ENCODE assay signal across 30 cellular contexts in the genomic region with DNA sequence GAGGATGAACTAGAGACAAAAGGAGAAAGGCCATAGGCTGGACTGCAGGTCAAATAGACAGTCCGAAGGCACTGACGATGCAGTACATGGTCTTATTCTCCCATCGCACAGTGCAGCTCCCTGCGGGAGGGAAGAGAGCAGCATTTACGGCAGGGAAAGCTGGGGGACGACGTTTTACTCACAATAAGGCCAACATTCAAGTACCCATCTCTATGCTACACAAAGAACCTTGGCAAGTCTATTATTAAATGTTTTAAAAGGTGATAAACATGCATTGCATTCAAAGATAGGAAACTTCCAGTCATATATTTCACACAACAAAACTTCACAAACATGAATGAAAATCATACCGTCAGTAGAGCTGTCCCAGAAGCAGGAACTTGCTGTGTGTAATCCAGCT. TPM values are rescaled to one million over a fixed set of nuclear protein-coding genes. Genes with fewer than 3 reads are reported as not detected.
A peak's percentile ranks its signal among the peaks of the same experiment; 100 is the strongest.
DNase-seq lines count a peak whose midpoint lies in the region; ATAC-seq, FAIRE-seq and TF ChIP-seq lines count a peak whose summit lies in the region.
"Had no signal": no experiment of that assay in that cellular context is flagged by ENCODE, and none has a peak within 500 bp of the region (broad histone marks: within the 10 kb centered on the region; RNA-seq: fewer than 3 reads in every experiment).

No MANE protein-coding gene starts in this region.

- peak; percentile 20 for DNase-seq in activated T-cell treated with anti-CD3 and anti-CD28 coated beads, Interleukin-2, amount 50 U/mL, for 24 hours
- DNase-seq in activated T-cell treated with anti-CD3 and anti-CD28 coated beads for 4 hours (no peak), Caco-2 (no peak), K562 (ENCODE audit: extremely low read depth in 1 of 4, low spot score in 3 of 4) (no peak), natural killer cell (no peak), mucosa of gallbladder (ENCODE audit: low spot score) (no peak), NCI-H510A treated with DMSO at 0.1 percent for 48 hours (lab: John Stamatoyannopoulos, UW) (no peak)
- DNase-seq: activated T-cell treated with anti-CD3 and anti-CD28 coated beads, Interleukin-2, amount 50 U/mL, for 1 hour; cerebellar nuclear complex; DMS79; IMR-90; left lung; mesendoderm; naive B cell; NCI-H1092; NCI-H187; NCI-H2171; NCI-H524 treated with DMSO at 0.1 percent for 48 hours; PC-9; retina; Right ventricle myocardium superior; small intestine; stimulated activated CD4-positive, alpha-beta T cell treated with anti-CD3 and anti-CD28 coated beads, Interleukin-1b, Interleukin-23, amount 100 ng/mL, for 48 hours; T-helper 9 cell; transverse colon had no signal

- no peak overlapping the region for H3K9ac ChIP-seq in K562 (ENCODE audit: insufficient read depth in 1 of 2, low read depth in 2 of 2, low read length in 2 of 2)

- no peak for FAIRE-seq in K562 (lab: Jason Lieb, UNC)
- FAIRE-seq: A549, GM19239, small intestine had no signal

- H3K4me2 ChIP-seq in K562 (ENCODE audit: insufficient read depth, low read length), result no peak overlapping the region
- H3K4me2 ChIP-seq: A549, PC-9 had no signal

- H3K9me3 Mint-ChIP-seq in activated T-cell treated with anti-CD3 and anti-CD28 coated beads, Interleukin-2, amount 50 U/mL, for 24 hours, result no peaks in the 10 kb centered on the region
- H3K9me3 Mint-ChIP-seq in Caco-2 (ENCODE audit: unreplicated experiment), result no peaks in the 10 kb centered on the region
- H3K9me3 Mint-ChIP-seq in natural killer cell, result no peaks in the 10 kb centered on the region
- H3K9me3 Mint-ChIP-seq: naive B cell had no signal

- BruUV-seq in Caco-2 (replicated peaks; lab: Mats Ljungman, UMichigan) (no TSS peak), K562 (replicated peaks; lab: Mats Ljungman, UMichigan) (TSS peak; percentile 13)

- H3K27ac Mint-ChIP-seq in activated T-cell treated with anti-CD3 and anti-CD28 coated beads, Interleukin-2, amount 50 U/mL, for 24 hours, result peak overlapping the region; percentile 87
- H3K27ac Mint-ChIP-seq in Caco-2 (ENCODE audit: unreplicated experiment) (peak overlapping the region; percentile 37), natural killer cell (peak overlapping the region; percentile 80 to 91)

- no peaks in the 10 kb centered on the region for H3K27me3 ChIP-seq in Caco-2 (replicated peaks; ENCODE audit: control insufficient read depth, insufficient read depth, low read length)
- no peaks in the 10 kb centered on the region for H3K27me3 ChIP-seq in K562 (ENCODE audit: control insufficient read depth in 2 of 2, insufficient read depth in 2 of 2, low read length in 2 of 2)
- H3K27me3 ChIP-seq: left lung, ovary, transverse colon had no signal

- H3K36me3 Mint-ChIP-seq in activated T-cell treated with anti-CD3 and anti-CD28 coated beads, Interleukin-2, amount 50 U/mL, for 24 hours (ENCODE audit: low read depth), result peaks cover 93% of the 10 kb centered on the region
- peaks cover 51% of the 10 kb centered on the region for H3K36me3 Mint-ChIP-seq in Caco-2 (ENCODE audit: insufficient read depth, unreplicated experiment)
- H3K36me3 Mint-ChIP-seq in natural killer cell, result peaks cover 27% of the 10 kb centered on the region

- peaks cover 17% of the 10 kb centered on the region; the same call in 2 of the 3 replicates for H3K79me2 ChIP-seq in K562 (ENCODE audit: control insufficient read depth, insufficient read depth, low read length)

- in situ Hi-C loops in K562 (cut with MboI), result no loop called here

- intact Hi-C loops in Caco-2 (cut with micrococcal nuclease; ENCODE audit: unreplicated experiment) (no loop called here), K562 (cut with micrococcal nuclease) (no loop called here), natural killer cell (cut with micrococcal nuclease) (no loop called here)

- H3K9me1 ChIP-seq in K562 (ENCODE audit: control insufficient read depth, insufficient read depth, low read length), result no peaks in the 10 kb centered on the region

- WGBS in K562 (ENCODE audit: insufficient coverage, low coverage, missing lambda C conversion rate), result 92% methylated on average over 8 of the region's 8 CpGs

- no peak overlapping the region for H2AFZ ChIP-seq in K562 (ENCODE audit: low read depth, low read length)
- H2AFZ ChIP-seq: PC-9 had no signal

- H3K4me1 ChIP-seq in Caco-2 (no peaks in the 10 kb centered on the region), K562 (replicated peaks in 1 of 2; ENCODE audit: control insufficient read depth in 2 of 2, insufficient read depth in 2 of 2, low read length in 2 of 2) (peaks cover 4 to 13% of the 10 kb centered on the region in 2 experiments; a peak in 4 of 5 replicates)

- H4K20me1 ChIP-seq in K562 (replicated peaks; ENCODE audit: control insufficient read depth, insufficient read depth, low read length), result peaks cover 17% of the 10 kb centered on the region

- no peak overlapping the region for H3K27ac ChIP-seq in K562 (ENCODE audit: extremely low read depth, low read depth, low read length)
- H3K27ac ChIP-seq: A549, left lung, ovary, PC-9, transverse colon, VCaP had no signal

- no peak for TF ChIP-seq RAD21 in K562 (CRISPR knock-in tag; conservative IDR thresholded peaks at IDR 0.05 in 1 of 2, IDR thresholded peaks at IDR 0.05 in 1 of 2)

- CTCF ChIA-PET in Caco-2 (lab: Charles Lee), result no interaction called here
- CTCF ChIA-PET in K562 (lab: Yijun Ruan, JAX; ENCODE audit: low intra/inter-chr PET ratio), result no interaction called here

- H3K9me3 ChIP-seq in Caco-2, result no peaks in the 10 kb centered on the region
- H3K9me3 ChIP-seq in K562 (replicated peaks; ENCODE audit: control insufficient read depth, insufficient read depth, low read depth, low read length), result no peaks in the 10 kb centered on the region
- H3K9me3 ChIP-seq: A549, left lung, ovary, transverse colon had no signal

- H3K4me3 Mint-ChIP-seq in activated T-cell treated with anti-CD3 and anti-CD28 coated beads, Interleukin-2, amount 50 U/mL, for 24 hours, result no peak overlapping the region
- no peak overlapping the region for H3K4me3 Mint-ChIP-seq in Caco-2 (ENCODE audit: unreplicated experiment)
- H3K4me3 Mint-ChIP-seq in natural killer cell, result no peak overlapping the region
- H3K4me3 Mint-ChIP-seq: naive B cell had no signal

- no peaks in the 10 kb centered on the region; the same call in 1 of the 2 replicates for H3K36me3 ChIP-seq in Caco-2 (ENCODE audit: control insufficient read depth, insufficient read depth, low read length)
- H3K36me3 ChIP-seq in K562 (ENCODE audit: control insufficient read depth, insufficient read depth, low read length), result peaks cover 71% of the 10 kb centered on the region
- H3K36me3 ChIP-seq: ovary had no signal

- no peak; the same call in 1 of the 2 replicates for TF ChIP-seq POLR2A in K562 (conservative IDR thresholded peaks at IDR 0.05)

- no peak for ATAC-seq in K562
- no peak for ATAC-seq in natural killer cell
- no peak for ATAC-seq in HG02623 (IDR thresholded peaks at IDR 0.05; ENCODE audit: unreplicated experiment)
- ATAC-seq: A549, left lung had no signal

- TF ChIP-seq CTCF in Caco-2 (IDR thresholded peaks at IDR 0.05; ENCODE audit: insufficient read depth in 1 of 2, low read depth in 1 of 2, low read length in 1 of 2, severe bottlenecking in 1 of 2, unreplicated experiment in 1 of 2) (no peak), K562 (IDR thresholded peaks at IDR 0.05 in 2 of 3, conservative IDR thresholded peaks at IDR 0.05 in 1 of 3; ENCODE audit: insufficient read depth in 2 of 3, low read depth in 1 of 3, low read length in 3 of 3) (no peak), natural killer cell (IDR thresholded peaks at IDR 0.05) (no peak)

- POLR2A ChIA-PET in Caco-2 (lab: Charles Lee), result no interaction called here
- POLR2A ChIA-PET in K562 (lab: Yijun Ruan, JAX), result interaction anchor here (1.6 kb wide), 1 partner anchor 13 kb away, joined by 4 read pairs; no protein-coding TSS in a partner anchor

- H3K4me1 Mint-ChIP-seq in activated T-cell treated with anti-CD3 and anti-CD28 coated beads, Interleukin-2, amount 50 U/mL, for 24 hours (ENCODE audit: low read depth), result peaks cover 77% of the 10 kb centered on the region
- H3K4me1 Mint-ChIP-seq in Caco-2 (ENCODE audit: low read depth, unreplicated experiment), result peaks cover 10% of the 10 kb centered on the region
- peaks cover 63 to 69% of the 10 kb centered on the region in 2 donors for H3K4me1 Mint-ChIP-seq in natural killer cell

- no peak overlapping the region for H3K4me3 ChIP-seq in Caco-2 (ENCODE audit: low read depth, low read length)
- H3K4me3 ChIP-seq in K562, result no peak overlapping the region
- H3K4me3 ChIP-seq: A549, left lung, ovary, PC-9, transverse colon had no signal

- no peaks in the 10 kb centered on the region for H3K27me3 Mint-ChIP-seq in activated T-cell treated with anti-CD3 and anti-CD28 coated beads, Interleukin-2, amount 50 U/mL, for 24 hours
- no peaks in the 10 kb centered on the region for H3K27me3 Mint-ChIP-seq in Caco-2 (ENCODE audit: insufficient read depth, unreplicated experiment)
- no peaks in the 10 kb centered on the region for H3K27me3 Mint-ChIP-seq in natural killer cell (ENCODE audit: low read depth in 2 of 2)
- H3K27me3 Mint-ChIP-seq: naive B cell had no signal

- no peak for TF ChIP-seq EP300 in K562 (IDR thresholded peaks at IDR 0.05; ENCODE audit: low read length)

RNA-seq across cellular contexts. Expression of a gene that starts 7.8 kb away (rescaled TPM):
- 95.6 and 96.6 TPM in 2 replicates for total RNA-seq in Caco-2 (2022)
- 58.0 and 71.5 TPM in 2 replicates for total RNA-seq in K562 (2011; cell fraction: chromatin; rRNA removed; ENCODE audit: low replicate concordance)
- total RNA-seq in K562 (2011; cell fraction: nucleolus; rRNA removed), result 42.2 and 43.2 TPM in 2 replicates
- total RNA-seq in K562 (2011; cell fraction: nucleoplasm; rRNA removed), result 65.8 and 91.8 TPM in 2 replicates
- 42.2 and 50.0 TPM in 2 replicates for total RNA-seq in K562 (2014; rRNA removed)
- total RNA-seq in K562 (2014; rRNA removed; fragmentation: Illumina TruSeq; extraction: Trizol), result 70.3 and 75.7 TPM in 2 replicates
- total RNA-seq in K562 (2015; rRNA removed; fragmentation: Illumina TruSeq; extraction: Trizol), result 52.8 and 57.3 TPM in 2 replicates
- 98.5 and 103 TPM in 2 replicates for total RNA-seq in K562 (2021)
- polyA plus RNA-seq in K562 (2011; rRNA removed), result 324 and 368 TPM in 2 replicates
- 189 and 261 TPM in 2 replicates for polyA plus RNA-seq in K562 (2011; cell fraction: cytosol; rRNA removed)
- 136 and 203 TPM in 2 replicates for polyA plus RNA-seq in K562 (2011; cell fraction: nucleus; rRNA removed)
- 107 and 174 TPM in 2 replicates for polyA plus RNA-seq in K562 (2012)
- polyA plus RNA-seq in K562 (2014; fragmentation: Illumina TruSeq; extraction: Trizol), result 130 TPM in 2 replicates
- 100 to 1,000 TPM; 489 to 583 TPM for polyA plus RNA-seq in K562 (2014; fragmentation: Nextera tagmentation; extraction: Ambion mirVana)
- polyA plus RNA-seq in K562 (2014; rRNA removed), result 127 and 142 TPM in 2 replicates
- 150 and 163 TPM in 2 replicates for polyA minus RNA-seq in K562 (2011; rRNA and poly(A)+ RNA removed)
- polyA minus RNA-seq in K562 (2011; cell fraction: cytosol; rRNA and poly(A)+ RNA removed), result 30.3 and 31.2 TPM in 2 replicates
- 17.0 and 23.3 TPM in 2 replicates for polyA minus RNA-seq in K562 (2011; cell fraction: nucleus; rRNA and poly(A)+ RNA removed)
- total RNA-seq in natural killer cell, result 100 to 1,000 TPM in 1 of 3 donors, 10 to 100 TPM in 2; 85.7 to 106 (median 86.8) TPM
- total RNA-seq in mucosa of gallbladder, result 155 TPM

RNA-seq across cellular contexts. Expression of a gene that starts 13.1 kb away (rescaled TPM):
- 0.86 and 1.1 TPM in 2 replicates for total RNA-seq in Caco-2 (2022)
- total RNA-seq in K562 (2011; cell fraction: chromatin; rRNA removed; ENCODE audit: low replicate concordance), result 0.62 and 0.69 TPM in 2 replicates
- total RNA-seq in K562 (2011; cell fraction: nucleolus; rRNA removed), result 0.13 and 0.50 TPM in 2 replicates
- total RNA-seq in K562 (2011; cell fraction: nucleoplasm; rRNA removed), result 0.15 and 0.38 TPM in 2 replicates
- total RNA-seq in K562 (2014; rRNA removed), result 0.05 and 0.61 TPM in 2 replicates
- total RNA-seq in K562 (2014; rRNA removed; fragmentation: Illumina TruSeq; extraction: Trizol), result 0.16 and 0.25 TPM in 2 replicates
- 0.11 and 0.18 TPM in 2 replicates for total RNA-seq in K562 (2015; rRNA removed; fragmentation: Illumina TruSeq; extraction: Trizol)
- total RNA-seq in K562 (2021), result 0.11 and 0.35 TPM in 2 replicates
- polyA plus RNA-seq in K562 (2011; rRNA removed), result 0.12 and 0.46 TPM in 2 replicates
- 0.22 and 0.39 TPM in 2 replicates for polyA plus RNA-seq in K562 (2011; cell fraction: cytosol; rRNA removed)
- 0.24 and 0.38 TPM in 2 replicates for polyA plus RNA-seq in K562 (2011; cell fraction: nucleus; rRNA removed)
- polyA plus RNA-seq in K562 (2012), result 0.17 and 0.35 TPM in 2 replicates
- 0.16 and 0.17 TPM in 2 replicates for polyA plus RNA-seq in K562 (2014; fragmentation: Illumina TruSeq; extraction: Trizol)
- under 1 TPM in 1 of 2 experiments, not detected in 1; 0.06 TPM for polyA plus RNA-seq in K562 (2014; fragmentation: Nextera tagmentation; extraction: Ambion mirVana)
- polyA plus RNA-seq in K562 (2014; rRNA removed), result 0.04 TPM in 2 replicates
- 0.21 and 0.39 TPM in 2 replicates for polyA minus RNA-seq in K562 (2011; rRNA and poly(A)+ RNA removed)
- polyA minus RNA-seq in K562 (2011; cell fraction: cytosol; rRNA and poly(A)+ RNA removed), result not detected in 2 replicates
- 0.13 and 0.33 TPM in 2 replicates for polyA minus RNA-seq in K562 (2011; cell fraction: nucleus; rRNA and poly(A)+ RNA removed)
- total RNA-seq in natural killer cell, result 100 to 1,000 TPM in 1 of 3 donors, 10 to 100 TPM in 2; 84.1 to 143 (median 89.0) TPM
- total RNA-seq in mucosa of gallbladder, result 4.1 TPM

Comparison
In these comparisons a context has a peak if more than half of its experiments do, and no peak if none do; other contexts are left out.
1. H3K27ac Mint-ChIP-seq: peak in every context shown above with its lines; median percentile 87 in activated T-cell treated with anti-CD3 and anti-CD28 coated beads, Interleukin-2, amount 50 U/mL, for 24 hours; 86 in natural killer cell; 37 in Caco-2.
2. RNA of a gene that starts 13.1 kb away (total RNA-seq): 84.1 to 143 TPM in natural killer cell; 4.1 TPM in mucosa of gallbladder (single experiment), 0.86 to 1.1 TPM in Caco-2 and 0.05 to 0.69 TPM in K562; every median in the first group is over 10 times any median in the second.